In genomic region chr7:144771921-144772320, GRCh38 we compare ENCODE assay signal across 2 cellular contexts.
TF ChIP-seq lines count a peak whose summit lies in the region.

No MANE protein-coding gene starts in this region.

TF ChIP-seq in A549, 52 proteins besides CTCF, POLR2A, EP300 and RAD21:
- TF ChIP-seq HMGXB4 (CRISPR knock-in tag; IDR thresholded peaks at IDR 0.05; ENCODE audit: borderline replicate concordance) (no peak), EHF (CRISPR knock-in tag; IDR thresholded peaks at IDR 0.05) (no peak), ZC3H11A (IDR thresholded peaks at IDR 0.05) (no peak), POLR2AphosphoS2 (conservative IDR thresholded peaks at IDR 0.05; ENCODE audit: low read length) (no peak), MAFK (IDR thresholded peaks at IDR 0.05; ENCODE audit: partially characterized antibody) (peak; percentile 94)
TF ChIP-seq in A549: peak in this region for 1.

TF ChIP-seq in IMR-90, 13 proteins besides CTCF, POLR2A, EP300 and RAD21 (continued from another document):
- TF ChIP-seq ELK1 (IDR thresholded peaks at IDR 0.05; ENCODE audit: borderline replicate concordance, low read depth, low read length) (no peak), MAFK (IDR thresholded peaks at IDR 0.05; ENCODE audit: low read depth, low read length) (peak; percentile 96)
- TF ChIP-seq, protein P1, sequence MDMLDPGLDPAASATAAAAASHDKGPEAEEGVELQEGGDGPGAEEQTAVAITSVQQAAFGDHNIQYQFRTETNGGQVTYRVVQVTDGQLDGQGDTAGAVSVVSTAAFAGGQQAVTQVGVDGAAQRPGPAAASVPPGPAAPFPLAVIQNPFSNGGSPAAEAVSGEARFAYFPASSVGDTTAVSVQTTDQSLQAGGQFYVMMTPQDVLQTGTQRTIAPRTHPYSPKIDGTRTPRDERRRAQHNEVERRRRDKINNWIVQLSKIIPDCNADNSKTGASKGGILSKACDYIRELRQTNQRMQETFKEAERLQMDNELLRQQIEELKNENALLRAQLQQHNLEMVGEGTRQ (IDR thresholded peaks at IDR 0.05; ENCODE audit: low read depth, low read length), result no peak
